Comparison of ENCODE assay signal across 1 cellular context in genomic region chr12:132698336-132698735, GRCh38.
TF ChIP-seq lines count a peak whose summit lies in the region.

No MANE protein-coding gene starts in this region.

TF ChIP-seq in K562, 482 proteins besides CTCF, POLR2A, EP300 and RAD21 (continued from another document):
- TF ChIP-seq CEBPB (tag; IDR thresholded peaks at IDR 0.05) (0 out of 2 replicates have a peak, but pooled peaks have one; percentile 30), ATF2 (CRISPR knock-in tag; IDR thresholded peaks at IDR 0.05) (no peak)
